Comparison of ENCODE assay signal across 10 cellular contexts in genomic region chr6:14121936-14122344, GRCh38. TPM values are rescaled to one million over a fixed set of nuclear protein-coding genes. Genes with fewer than 3 reads are reported as not detected.
DNase-seq lines count a peak whose midpoint lies in the region; ATAC-seq and TF ChIP-seq lines count a peak whose summit lies in the region.
"Had no signal": no experiment of that assay in that cellular context is flagged by ENCODE, and none has a peak within 500 bp of the region (broad histone marks: within the 10 kb centered on the region; RNA-seq: fewer than 3 reads in every experiment).

No MANE protein-coding gene starts in this region.

- no peak overlapping the region for H3K4me3 ChIP-seq in lower lobe of right lung
- H3K4me3 ChIP-seq in osteoblast (ENCODE audit: insufficient read depth, low read length): no peak overlapping the region

- H3K4me1 ChIP-seq in lower lobe of right lung (peaks cover 41% of the 10 kb centered on the region), osteoblast (ENCODE audit: insufficient read depth, low read length) (peaks cover 2% of the 10 kb centered on the region)

- no peaks in the 10 kb centered on the region for H3K9me3 Mint-ChIP-seq in immature natural killer cell

- H3K27ac Mint-ChIP-seq in immature natural killer cell: peak overlapping the region in 2 of 6 donors; percentile 1 to 47

- no peaks in the 10 kb centered on the region for H4K20me1 ChIP-seq in osteoblast (ENCODE audit: insufficient read depth, low read length)

- intact Hi-C loops in lower lobe of right lung (cut with DNase I): no loop called here

- H3K9me3 ChIP-seq in lower lobe of right lung: no peaks in the 10 kb centered on the region
- H3K9me3 ChIP-seq in osteoblast (ENCODE audit: low read depth, low read length): no peaks in the 10 kb centered on the region

- H3K36me3 ChIP-seq in lower lobe of right lung (peaks cover 9% of the 10 kb centered on the region), osteoblast (ENCODE audit: insufficient read depth, low read length) (no peaks in the 10 kb centered on the region)

- no peak for TF ChIP-seq CTCF in lower lobe of right lung (IDR thresholded peaks at IDR 0.05)
- TF ChIP-seq CTCF in osteoblast (IDR thresholded peaks at IDR 0.05; ENCODE audit: extremely low read depth, low read depth, low read length): no peak

- no peak overlapping the region for H3K4me2 ChIP-seq in osteoblast (ENCODE audit: insufficient read depth, low read length)

- peak overlapping the region; percentile 43 for H3K27ac ChIP-seq in lower lobe of right lung
- no peak overlapping the region for H3K27ac ChIP-seq in osteoblast (ENCODE audit: low read depth, low read length)

- H3K4me3 Mint-ChIP-seq in immature natural killer cell: no peak overlapping the region
- H3K4me3 Mint-ChIP-seq: neural crest cell had no signal

- no peaks in the 10 kb centered on the region for H3K79me2 ChIP-seq in osteoblast (ENCODE audit: insufficient read depth, low read length)

- ATAC-seq in GM18517 (IDR thresholded peaks at IDR 0.05; ENCODE audit: unreplicated experiment): peak; percentile 81
- peak; percentile 74 for ATAC-seq in GM21786 (IDR thresholded peaks at IDR 0.05; ENCODE audit: unreplicated experiment)
- peak; percentile 23 to 54 for ATAC-seq in lower lobe of right lung

- H3K4me1 Mint-ChIP-seq in immature natural killer cell: peaks cover 15 to 29% of the 10 kb centered on the region in 2 donors

- peak; percentile 77 to 97 for DNase-seq in NOMO-1 (lab: John Stamatoyannopoulos, UW; ENCODE audit: unreplicated experiment in 2 of 2)
- DNase-seq in lower lobe of right lung: peak; percentile 55
- DNase-seq in immature natural killer cell: no peak
- DNase-seq in COLO668 (lab: John Stamatoyannopoulos, UW; ENCODE audit: unreplicated experiment): no peak
- DNase-seq in SW480 (ENCODE audit: low spot score): no peak
- no peak for DNase-seq in osteoblast (ENCODE audit: insufficient read length, low spot score, missing footprints)
- DNase-seq: IMR-90 had no signal

- H3K36me3 Mint-ChIP-seq in immature natural killer cell: peaks cover 0 to 3% (median 0%) of the 10 kb centered on the region in 3 donors

- no peak overlapping the region for H2AFZ ChIP-seq in osteoblast (ENCODE audit: low read length)

- H3K27me3 ChIP-seq in lower lobe of right lung (ENCODE audit: low read depth) (no peaks in the 10 kb centered on the region), osteoblast (ENCODE audit: insufficient read depth, low read length) (no peaks in the 10 kb centered on the region)

- H3K27me3 Mint-ChIP-seq in immature natural killer cell (ENCODE audit: low read depth in 3 of 3): peaks cover 6 to 15% (median 12%) of the 10 kb centered on the region in 3 donors

RNA-seq across cellular contexts. Expression of gene CD83, which starts 4.4 kb away (rescaled TPM):
- 25.0 TPM for total RNA-seq in lower lobe of right lung
- polyA plus RNA-seq in immature natural killer cell: 10 to 100 TPM in 1 of 3 donors, 1 to 10 TPM in 2; 3.3 to 11.8 (median 5.0) TPM
- 1.4 and 1.5 TPM in 2 replicates for total RNA-seq in osteoblast

Comparison
In these comparisons a context has a peak if more than half of its experiments do, and no peak if none do; other contexts are left out.
1. DNase-seq: peak in NOMO-1 (2 of 2) and lower lobe of right lung (single experiment); none in immature natural killer cell (0 of 3), COLO668 (single experiment), SW480 (single experiment) and osteoblast (single experiment).
2. RNA of gene CD83, which starts 4.4 kb away (total RNA-seq): 25.0 TPM in lower lobe of right lung (single experiment); 1.4 to 1.5 TPM in osteoblast; every median in the first group is over 10 times any median in the second.
3. Peak in every context shown above with its lines, with median percentiles within 50 percentile points of each other: ATAC-seq.